29 cellular contexts compared by ENCODE assay signal in genomic region chr11:29040489-29040888, GRCh38.
DNase-seq lines count a peak whose midpoint lies in the region; ATAC-seq, FAIRE-seq and TF ChIP-seq lines count a peak whose summit lies in the region.
"Had no signal": no experiment of that assay in that cellular context is flagged by ENCODE, and none has a peak within 500 bp of the region (broad histone marks: within the 10 kb centered on the region; RNA-seq: fewer than 3 reads in every experiment).

No MANE protein-coding gene starts in this region.

- H3K9me3 ChIP-seq in HepG2 (ENCODE audit: low read length) (peaks cover 49% of the 10 kb centered on the region), right lobe of liver (no peaks in the 10 kb centered on the region)
- H3K9me3 ChIP-seq: BE2C; BLaER1; BLaER1 treated with 17β-estradiol and CSF1 and Interleukin-3, amounts not matched to agents 10 nM and 100 nM; Caco-2 had no signal

- H3K27ac ChIP-seq in HepG2 (ENCODE audit: extremely low read length, insufficient read depth, low read length) = no peak overlapping the region
- H3K27ac ChIP-seq in right lobe of liver = no peak overlapping the region
- H3K27ac ChIP-seq: 22Rv1; A549; BLaER1; BLaER1 treated with 17β-estradiol and CSF1 and Interleukin-3, amounts not matched to agents 10 nM and 100 nM; C4-2B had no signal

- no peak for DNase-seq in HepG2 (ENCODE audit: low spot score)
- DNase-seq in right lobe of liver = no peak
- DNase-seq: 8988T; ACHN; AML-193; BE2C; C1 segment of cervical spinal cord; Caco-2; Calu3; CD4-positive, alpha-beta memory T cell; CD4-positive, alpha-beta T cell; CD4-positive, CD25-positive, alpha-beta regulatory T cell; CD8-positive, alpha-beta memory T cell; CD8-positive, alpha-beta T cell; COR-L47; DMS 273 treated with DMSO at 0.1 percent for 48 hours; DMS153; DMS53; DMS79; DMS79 treated with DMSO at 0.1 percent for 48 hours; DND-41; EL had no signal

- ATAC-seq in HepG2 (no peak), right lobe of liver (no peak)
- ATAC-seq: A549; CD8-positive, alpha-beta T cell had no signal

- no peaks in the 10 kb centered on the region for H3K79me2 ChIP-seq in HepG2 (ENCODE audit: insufficient read depth, low read length)

- intact Hi-C loops in HepG2 (cut with micrococcal nuclease; ENCODE audit: unreplicated experiment) = no loop called here
- intact Hi-C loops in right lobe of liver (cut with DNase I) = no loop called here

- H2AFZ ChIP-seq in HepG2 (ENCODE audit: low read length) = no peak overlapping the region

- TF ChIP-seq RAD21 in HepG2 (CRISPR knock-in tag; IDR thresholded peaks at IDR 0.05) = no peak

- H4K20me1 ChIP-seq in HepG2 (ENCODE audit: insufficient read depth, low read length) = no peaks in the 10 kb centered on the region
- H4K20me1 ChIP-seq: BLaER1; BLaER1 treated with 17β-estradiol and CSF1 and Interleukin-3, amounts not matched to agents 10 nM and 100 nM had no signal

- H3K27me3 ChIP-seq in HepG2 (ENCODE audit: control insufficient read depth in 1 of 2, insufficient read depth in 2 of 2, low read length in 2 of 2) = no peaks in the 10 kb centered on the region
- H3K27me3 ChIP-seq in right lobe of liver = no peaks in the 10 kb centered on the region
- H3K27me3 ChIP-seq: BE2C; BLaER1; BLaER1 treated with 17β-estradiol and CSF1 and Interleukin-3, amounts not matched to agents 10 nM and 100 nM had no signal

- FAIRE-seq in HepG2 (lab: Jason Lieb, UNC) = no peak
- FAIRE-seq: A204.1, A549, D721Med had no signal

- no peak overlapping the region for H3K4me2 ChIP-seq in HepG2 (ENCODE audit: low read depth, low read length)
- H3K4me2 ChIP-seq: A549; BLaER1; BLaER1 treated with 17β-estradiol and CSF1 and Interleukin-3, amounts not matched to agents 10 nM and 100 nM had no signal

- BruUV-seq in HepG2 (replicated peaks; lab: Mats Ljungman, UMichigan) = no TSS peak

- TF ChIP-seq CTCF in HepG2 (CRISPR knock-in tag; IDR thresholded peaks at IDR 0.05) (no peak), right lobe of liver (IDR thresholded peaks at IDR 0.05) (no peak)

- no peaks in the 10 kb centered on the region for H3K36me3 ChIP-seq in HepG2 (replicated peaks in 1 of 2; ENCODE audit: control insufficient read depth in 1 of 2, insufficient read depth in 2 of 2, low read length in 2 of 2)
- H3K36me3 ChIP-seq in right lobe of liver = no peaks in the 10 kb centered on the region
- H3K36me3 ChIP-seq: BE2C; BLaER1; BLaER1 treated with 17β-estradiol and CSF1 and Interleukin-3, amounts not matched to agents 10 nM and 100 nM had no signal

- H3K9ac ChIP-seq in HepG2 (ENCODE audit: insufficient read depth, low read depth, low read length) = no peak overlapping the region
- H3K9ac ChIP-seq: BLaER1; BLaER1 treated with 17β-estradiol and CSF1 and Interleukin-3, amounts not matched to agents 10 nM and 100 nM had no signal

- H3K4me3 ChIP-seq in HepG2 (replicated peaks in 1 of 3; ENCODE audit: insufficient read depth in 1 of 3, low read depth in 2 of 3, low read length in 3 of 3) (no peak overlapping the region), right lobe of liver (no peak overlapping the region)
- H3K4me3 ChIP-seq: A549; BLaER1; BLaER1 treated with 17β-estradiol and CSF1 and Interleukin-3, amounts not matched to agents 10 nM and 100 nM had no signal

- CTCF ChIA-PET in HepG2 (lab: Yijun Ruan, JAX; ENCODE audit: low intra/inter-chr PET ratio, low total read pairs) = no interaction called here

- H3K4me1 ChIP-seq in HepG2 (ENCODE audit: insufficient read depth, low read length) (no peaks in the 10 kb centered on the region), right lobe of liver (no peaks in the 10 kb centered on the region)
- H3K4me1 ChIP-seq: BE2C; BLaER1; BLaER1 treated with 17β-estradiol and CSF1 and Interleukin-3, amounts not matched to agents 10 nM and 100 nM; Caco-2 had no signal

- POLR2A ChIA-PET in HepG2 (lab: Yijun Ruan, JAX) = no interaction called here

- TF ChIP-seq POLR2A in HepG2 (IDR thresholded peaks at IDR 0.05; ENCODE audit: insufficient read depth in 1 of 2, low read depth in 2 of 2, low read length in 2 of 2) = no peak
- no peak for TF ChIP-seq POLR2A in right lobe of liver (IDR thresholded peaks at IDR 0.05)

- in situ Hi-C loops in HepG2 (cut with HindIII; ENCODE audit: extremely low pct_ligation_motif_present, low pct_unique_long_range_greater_than_20kb) = no loop called here

- TF ChIP-seq EP300 in HepG2 (IDR thresholded peaks at IDR 0.05; ENCODE audit: low read depth in 2 of 2, low read length in 2 of 2) = no peak
- TF ChIP-seq EP300 in HepG2 (CRISPR knock-in tag; IDR thresholded peaks at IDR 0.05; ENCODE audit: borderline replicate concordance) = no peak

TF ChIP-seq in HepG2, 621 proteins besides CTCF, POLR2A, EP300 and RAD21:
- TF ChIP-seq ATF7 (IDR thresholded peaks at IDR 0.05) = peak; percentile 90
- TF ChIP-seq ATF7 (CRISPR knock-in tag; IDR thresholded peaks at IDR 0.05) = no peak
- TF ChIP-seq CREB1 (IDR thresholded peaks at IDR 0.05) = peak; percentile 36; the same call in 1 of the 2 replicates
- no peak for TF ChIP-seq CREB1 (CRISPR knock-in tag; IDR thresholded peaks at IDR 0.05)
- no peak for TF ChIP-seq SMARCC2 (IDR thresholded peaks at IDR 0.05)
- no peak for TF ChIP-seq TERF1 (CRISPR knock-in tag; IDR thresholded peaks at IDR 0.05)
- TF ChIP-seq MAF1 (CRISPR knock-in tag; IDR thresholded peaks at IDR 0.05; ENCODE audit: borderline replicate concordance) = no peak
